24 cellular contexts compared by ENCODE assay signal in the genomic region with DNA sequence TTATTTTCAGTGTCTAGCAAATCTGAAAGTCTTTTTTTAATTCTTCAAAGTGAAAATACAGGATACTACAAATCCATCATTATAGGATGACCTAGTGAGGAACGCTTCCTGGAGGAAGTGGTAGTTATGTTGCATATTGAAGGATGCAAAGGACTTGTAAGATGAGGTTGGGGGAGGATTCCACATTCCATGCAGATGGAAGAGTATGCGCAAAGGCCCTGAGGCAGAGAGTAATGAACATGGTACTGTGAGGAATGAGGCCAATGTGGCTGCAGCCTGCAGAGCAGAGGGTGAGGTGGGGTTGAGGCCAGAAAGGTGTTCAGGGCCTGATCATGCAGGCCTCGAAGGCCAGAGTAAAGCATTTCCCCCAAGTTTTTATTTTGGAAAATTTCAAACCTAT.
"Had no signal": no experiment of that assay in that cellular context is flagged by ENCODE, and none has a peak within 500 bp of the region (broad histone marks: within the 10 kb centered on the region; RNA-seq: fewer than 3 reads in every experiment).

No MANE protein-coding gene starts in this region.

- H3K27me3 ChIP-seq: colonic mucosa, dorsolateral prefrontal cortex, esophagus muscularis mucosa, esophagus squamous epithelium, foreskin keratinocyte, gastrocnemius medialis, gastroesophageal sphincter, heart left ventricle, heart right ventricle had no signal

- H3K9me3 ChIP-seq: colonic mucosa, esophagus muscularis mucosa, gastrocnemius medialis, gastroesophageal sphincter, heart left ventricle, heart right ventricle had no signal

- DNase-seq: colonic mucosa; cortex of kidney; dermis blood vessel endothelial cell; dorsolateral prefrontal cortex; effector CD4-positive, alpha-beta T cell; effector CD8-positive, alpha-beta T cell; effector memory CD4-positive, alpha-beta T cell; effector memory CD8-positive, alpha-beta T cell; endodermal cell; erythroblast; esophagus squamous epithelium; foreskin fibroblast; foreskin keratinocyte; foreskin melanocyte; gastrocnemius medialis; glutamatergic neuron; head of caudate nucleus; heart left ventricle; heart right ventricle had no signal

- H3K36me3 ChIP-seq: colonic mucosa, esophagus muscularis mucosa, esophagus squamous epithelium, gastrocnemius medialis, gastroesophageal sphincter, heart left ventricle had no signal

- H3K4me1 ChIP-seq: colonic mucosa, esophagus muscularis mucosa, esophagus squamous epithelium, foreskin keratinocyte, gastrocnemius medialis, gastroesophageal sphincter, heart left ventricle, heart right ventricle had no signal

- H3K27ac ChIP-seq: colonic mucosa, coronary artery, dorsolateral prefrontal cortex, epithelial cell of prostate, esophagus muscularis mucosa, esophagus squamous epithelium, foreskin keratinocyte, gastrocnemius medialis, gastroesophageal sphincter, heart left ventricle, heart right ventricle had no signal

- H3K4me3 ChIP-seq: colonic mucosa, coronary artery, dorsolateral prefrontal cortex, esophagus muscularis mucosa, esophagus squamous epithelium, gastrocnemius medialis, gastroesophageal sphincter, heart left ventricle, heart right ventricle had no signal

- ATAC-seq: effector memory CD8-positive, alpha-beta T cell; esophagus mucosa; foreskin keratinocyte; gastrocnemius medialis; gastroesophageal sphincter; heart left ventricle; heart right ventricle had no signal
